10 cellular contexts compared by ENCODE assay signal in genomic region chr4:140413130-140413969, GRCh38. TPM values are rescaled to one million over a fixed set of nuclear protein-coding genes. Genes with fewer than 3 reads are reported as not detected.
DNase-seq lines count a peak whose midpoint lies in the region; ATAC-seq, FAIRE-seq and TF ChIP-seq lines count a peak whose summit lies in the region.
"Not testable (repeated sequence)": the region's sequence is repeated elsewhere in the genome, so short reads cannot be mapped to it uniquely, and the experiment has no call there.
"Had no signal": no experiment of that assay in that cellular context is flagged by ENCODE, and none has a peak within 500 bp of the region (broad histone marks: within the 10 kb centered on the region; RNA-seq: fewer than 3 reads in every experiment).

No MANE protein-coding gene starts in this region.

- H3K27ac Mint-ChIP-seq in H9 = peak overlapping the region in 1 of 3 experiments; percentile 96; a peak in 3 of 7 replicates
- peak overlapping the region; percentile 84 for H3K27ac Mint-ChIP-seq in WTC11

- not testable (repeated sequence) for H3K9ac ChIP-seq in H9 (ENCODE audit: extremely low read depth, insufficient read length, low read length); H1 (replicated peaks in 1 of 4; ENCODE audit: extremely low read depth in 1 of 4, low read depth in 3 of 4, low read length in 3 of 4)

- H4K5ac ChIP-seq in H9 (ENCODE audit: insufficient read length, low read depth, low read length); H1 (ENCODE audit: insufficient read length, low read depth, low read length): not testable (repeated sequence)

- WGBS in H9 (ENCODE audit: extremely low coverage, insufficient read length, low lambda C conversion rate) = no CpG with 5 or more reads among the region's 32 CpGs
- 84% methylated on average over 19 of the region's 32 CpGs; no CpG with 5 or more reads in 1 of the 2 experiments for WGBS in H1 (ENCODE audit: extremely low coverage in 1 of 2, insufficient coverage in 1 of 2, insufficient read length in 1 of 2, insufficient replicate concordance in 2 of 2, low coverage in 1 of 2, low lambda C conversion rate in 2 of 2, missing lambda C conversion rate in 1 of 2), 2 experiments

- H3K4me2 ChIP-seq in H9 (ENCODE audit: insufficient read depth, insufficient read length, low read length); H1 (ENCODE audit: insufficient read depth in 1 of 2, low read depth in 2 of 2, low read length in 2 of 2): not testable (repeated sequence)

- not testable (repeated sequence) for TF ChIP-seq RAD21 in H1 (IDR thresholded peaks at IDR 0.05 in 1 of 2, conservative IDR thresholded peaks at IDR 0.05 in 1 of 2; ENCODE audit: low read depth in 2 of 2, low read length in 2 of 2)

- H2BK5ac ChIP-seq in H9 (ENCODE audit: insufficient read length, low read length); H1 (ENCODE audit: low read depth, low read length): not testable (repeated sequence)

- not testable (repeated sequence) for H2BK12ac ChIP-seq in H9 (ENCODE audit: insufficient read length, low read depth, low read length); H1 (ENCODE audit: low read depth, low read length)

- not testable (repeated sequence) for H3K79me1 ChIP-seq in H9 (ENCODE audit: insufficient read depth, low read depth, low read length, poor library complexity, severe bottlenecking); H1 (ENCODE audit: low read depth, low read length)

- H3K4ac ChIP-seq in H9 (ENCODE audit: low read depth, low read length); H1 (replicated peaks; ENCODE audit: insufficient read length, low read depth, low read length): not testable (repeated sequence)

- ATAC-seq in Panc1; WTC11; Right ventricle myocardium superior (ENCODE audit: poor library complexity): not testable (repeated sequence)

- not testable (repeated sequence) for H3K79me2 ChIP-seq in H9 (ENCODE audit: insufficient read depth, low read length); H1 (ENCODE audit: control insufficient read depth in 1 of 2, insufficient read depth in 2 of 2, low read length in 2 of 2)

- H3K27me3 Mint-ChIP-seq in H9 (ENCODE audit: low read depth); WTC11 (ENCODE audit: low read depth): not testable (repeated sequence)

- not testable (repeated sequence) for H3K18ac ChIP-seq in H9 (ENCODE audit: insufficient read length, low read depth, low read length); H1 (ENCODE audit: extremely low read depth, low read length)

- H2BK20ac ChIP-seq in H9 (ENCODE audit: low read depth, low read length, poor library complexity, severe bottlenecking); H1 (ENCODE audit: low read length): not testable (repeated sequence)

- not testable (repeated sequence) for H4K8ac ChIP-seq in H9 (replicated peaks; ENCODE audit: insufficient read length, low read depth, low read length); H1 (ENCODE audit: extremely low read depth, insufficient read depth, low read length)

- H3K4me1 Mint-ChIP-seq in H9 (peaks cover 11 to 14% of the 10 kb centered on the region in 2 experiments), WTC11 (peaks cover 19% of the 10 kb centered on the region)

- POLR2A ChIA-PET in Panc1 (lab: Charles Lee) = interaction anchor here (0.6 kb wide), 1 partner anchor 40 kb away, joined by 3 read pairs; the partner anchor contains the start of gene SCOC
- POLR2A ChIA-PET in WTC11 (lab: Charles Lee) = not testable (repeated sequence)
- POLR2A ChIA-PET in H1 (lab: Charles Lee; ENCODE audit: partially characterized antibody) = interaction anchor here (1.2 kb wide), 1 partner anchor 13 kb away, joined by 4 read pairs; the partner anchor contains the start of gene CLGN

- not testable (repeated sequence) for H3K23ac ChIP-seq in H9 (ENCODE audit: insufficient read length, low read depth, low read length); H1 (ENCODE audit: insufficient read length)

- in situ Hi-C loops in Panc1 (cut with HindIII; ENCODE audit: low pct_unique_long_range_greater_than_20kb, low sequenced_read_pairs) = not testable (repeated sequence)

- H2BK120ac ChIP-seq in H9 (ENCODE audit: low read depth, low read length, poor library complexity, severe bottlenecking); H1 (replicated peaks; ENCODE audit: low read depth, low read length): not testable (repeated sequence)

- not testable (repeated sequence) for H3K27me3 ChIP-seq in H9 (ENCODE audit: insufficient read depth, low read length); Panc1 (ENCODE audit: control insufficient read depth, insufficient read depth, low read length); H1 (replicated peaks in 1 of 4; ENCODE audit: control insufficient read depth in 3 of 4, extremely low read depth in 1 of 4, insufficient read depth in 3 of 4, low read length in 3 of 4)

- H3K4me3 ChIP-seq in Panc1 (ENCODE audit: low read depth in 2 of 2, low read length in 2 of 2) = peak overlapping the region; percentile 23 to 24; a peak in 3 of 4 replicates
- H3K4me3 ChIP-seq in H1 (ENCODE audit: extremely low read depth in 1 of 4, insufficient read depth in 2 of 4, low read depth in 3 of 4, low read length in 4 of 4) = not testable (repeated sequence)

- CTCF ChIA-PET in Panc1 (lab: Charles Lee) = not testable (repeated sequence)
- CTCF ChIA-PET in WTC11 (lab: Charles Lee) (interaction anchor here (0.9 to 2.0 kb wide), 2 partner anchors 14 to 53 kb away, joined by 4 read pairs; no protein-coding TSS in a partner anchor), H1 (lab: Charles Lee; ENCODE audit: partially characterized antibody) (interaction anchor here (0.5 to 1.2 kb wide), 3 partner anchors 15 to 362 kb away, joined by 4 read pairs; partner anchors contain the start of gene SCOC)

- H3K14ac ChIP-seq in H9 (ENCODE audit: insufficient read depth, low read length); H1 (ENCODE audit: insufficient read length): not testable (repeated sequence)

- not testable (repeated sequence) for H3K56ac ChIP-seq in H9 (ENCODE audit: insufficient read length, low read depth, low read length); H1 (replicated peaks; ENCODE audit: insufficient read length, low read depth, low read length)

- H3K9me3 Mint-ChIP-seq in H9, WTC11: not testable (repeated sequence)

- not testable (repeated sequence) for TF ChIP-seq POLR2A in H1 (IDR thresholded peaks at IDR 0.05; ENCODE audit: control extremely low read depth in 1 of 2, low read depth in 2 of 2, low read length in 2 of 2)

- H3K23me2 ChIP-seq in H9 (ENCODE audit: insufficient read length, low read depth, low read length, poor library complexity, severe bottlenecking); H1 (ENCODE audit: low read depth, low read length): not testable (repeated sequence)

- BruUV-seq in Panc1 (replicated peaks; lab: Mats Ljungman, UMichigan) = not testable (repeated sequence)

- H3K27ac ChIP-seq in H9 (ENCODE audit: insufficient read length, low read depth, low read length); Panc1 (ENCODE audit: low read length); H1 (ENCODE audit: low read depth, low read length): not testable (repeated sequence)

- H3K9me3 ChIP-seq in H9 (ENCODE audit: control insufficient read depth, low read depth, low read length); Panc1 (ENCODE audit: control insufficient read depth, insufficient read depth, low read depth, low read length); H1 (ENCODE audit: insufficient read depth in 2 of 2, low read depth in 1 of 2, low read length in 1 of 2): not testable (repeated sequence)

- H3K36me3 ChIP-seq in Panc1 (ENCODE audit: control insufficient read depth, insufficient read depth, low read length); H1 (ENCODE audit: control insufficient read depth in 2 of 4, insufficient read depth in 4 of 4, low read length in 3 of 4): not testable (repeated sequence)

- TF ChIP-seq CTCF in H9 (conservative IDR thresholded peaks at IDR 0.05); Panc1 (IDR thresholded peaks at IDR 0.05); WTC11 (IDR thresholded peaks at IDR 0.05); H1 (IDR thresholded peaks at IDR 0.05; ENCODE audit: control extremely low read depth in 1 of 3, insufficient read depth in 1 of 3, low read depth in 1 of 3, low read length in 3 of 3): not testable (repeated sequence)

- H2BK15ac ChIP-seq in H9 (ENCODE audit: low read depth, low read length); H1 (ENCODE audit: low read length): not testable (repeated sequence)

- DNase-seq in DMS114 treated with DMSO at 0.1 percent for 48 hours (lab: John Stamatoyannopoulos, UW; ENCODE audit: unreplicated experiment) = peak; percentile 21
- DNase-seq in ELF-1 (ENCODE audit: low read depth, low spot score) = peak; percentile 37
- peak; percentile 36 for DNase-seq in H9
- not testable (repeated sequence) for DNase-seq in Panc1 (ENCODE audit: low read depth, low spot score); H1 (ENCODE audit: low read depth in 1 of 2, low spot score in 2 of 2)
- peak; percentile 46 for DNase-seq in WTC11 (ENCODE audit: low spot score)
- peak; percentile 9 for DNase-seq in Right ventricle myocardium superior

- not testable (repeated sequence) for H2AFZ ChIP-seq in H9 (ENCODE audit: low read length); H1 (ENCODE audit: low read length)

- intact Hi-C loops in Panc1 (cut with micrococcal nuclease; ENCODE audit: unreplicated experiment); Right ventricle myocardium superior (cut with DNase I): not testable (repeated sequence)

- H4K91ac ChIP-seq in H9 (ENCODE audit: insufficient read length, low read depth, low read length); H1 (replicated peaks; ENCODE audit: insufficient read length, low read length): not testable (repeated sequence)

- not testable (repeated sequence) for H4K20me1 ChIP-seq in H9 (ENCODE audit: control insufficient read depth, insufficient read depth, insufficient read length); H1 (replicated peaks in 1 of 2; ENCODE audit: control insufficient read depth in 1 of 2, insufficient read depth in 2 of 2, low read length in 2 of 2)

- TF ChIP-seq EP300 in H1 (IDR thresholded peaks at IDR 0.05; ENCODE audit: borderline replicate concordance in 1 of 2, low read depth in 2 of 2, low read length in 2 of 2) = not testable (repeated sequence)

- H3K36me3 Mint-ChIP-seq in H9 (ENCODE audit: insufficient read depth in 1 of 3, low read depth in 3 of 3); WTC11: not testable (repeated sequence)

- not testable (repeated sequence) for FAIRE-seq in H1 (lab: Jason Lieb, UNC)

- H3K4me3 Mint-ChIP-seq in H9 = peak overlapping the region in 1 of 2 experiments; percentile 55; a peak in 1 of 5 replicates
- H3K4me3 Mint-ChIP-seq in WTC11 = peak overlapping the region; percentile 24; the same call in 1 of the 2 replicates

- H3T11ph ChIP-seq in H9 (ENCODE audit: low read length) = not testable (repeated sequence)

- not testable (repeated sequence) for H2AK5ac ChIP-seq in H9 (ENCODE audit: insufficient read length, low read length); H1 (ENCODE audit: low read depth, low read length)

- not testable (repeated sequence) for H3K4me1 ChIP-seq in H9 (ENCODE audit: insufficient read depth, low read length); Panc1 (ENCODE audit: control insufficient read depth, insufficient read depth, low read length); H1 (replicated peaks in 1 of 4; ENCODE audit: control insufficient read depth in 3 of 4, insufficient read depth in 4 of 4, low read length in 3 of 4)

RNA-seq across cellular contexts. Expression of gene CLGN, which starts 14.1 kb away (rescaled TPM):
- 2.9 and 3.2 TPM in 2 replicates for total RNA-seq in H9 (2021)
- 5.4 TPM for total RNA-seq in Panc1 (2021; ENCODE audit: unreplicated experiment)
- polyA plus RNA-seq in Panc1 (2012; ENCODE audit: insufficient read length) = 2.1 TPM
- 2.3 to 3.4 TPM (median 3.0 TPM) in 3 replicates for total RNA-seq in WTC11 (2021)
- 3.1 and 3.2 TPM in 2 replicates for total RNA-seq in H1 (2021; fragmentation: NEBNext Ultra II Directional; extraction: Animal tissue kit (Norgen Biotek cat#: 25700))
- 0.63 and 1.7 TPM in 2 replicates for polyA plus RNA-seq in H1 (2011; rRNA removed)
- polyA plus RNA-seq in H1 (2011; cell fraction: cytosol; rRNA removed) = 2.5 TPM
- 0.46 TPM for polyA plus RNA-seq in H1 (2011; cell fraction: nucleus; rRNA removed)
- 2.6 to 4.8 TPM (median 2.8 TPM) in 4 replicates for polyA plus RNA-seq in H1 (2012, experiment 1 of 2)
- 0.41 TPM for polyA plus RNA-seq in H1 (2012, experiment 2 of 2)
- polyA plus RNA-seq in H1 (2013, experiment 1 of 2) = 8.0 TPM
- polyA plus RNA-seq in H1 (2013, experiment 2 of 2) = 8.3 TPM
- polyA minus RNA-seq in H1 (2011; rRNA and poly(A)+ RNA removed) = 0.69 and 1.4 TPM in 2 replicates
- polyA minus RNA-seq in H1 (2011; cell fraction: cytosol; rRNA and poly(A)+ RNA removed) = 0.66 TPM
- polyA minus RNA-seq in H1 (2011; cell fraction: nucleus; rRNA and poly(A)+ RNA removed) = 1.1 TPM
- 77.8 TPM for total RNA-seq in Right ventricle myocardium superior
- total RNA-seq: CD4-positive, alpha-beta memory T cell; CD4-positive, CD25-positive, alpha-beta regulatory T cell; CD8-positive, alpha-beta memory T cell had no signal
- polyA plus RNA-seq: CD4-positive, alpha-beta memory T cell; CD4-positive, CD25-positive, alpha-beta regulatory T cell; CD8-positive, alpha-beta memory T cell had no signal

RNA-seq across cellular contexts. Expression of gene SCOC, which starts 39.9 kb away (rescaled TPM):
- total RNA-seq in H9 (2021) = 29.4 and 30.4 TPM in 2 replicates
- 30.2 TPM for total RNA-seq in Panc1 (2021; ENCODE audit: unreplicated experiment)
- polyA plus RNA-seq in Panc1 (2012; ENCODE audit: insufficient read length) = 16.9 TPM
- total RNA-seq in WTC11 (2021) = 33.0 to 37.3 TPM (median 33.6 TPM) in 3 replicates
- 33.1 and 33.4 TPM in 2 replicates for total RNA-seq in H1 (2021; fragmentation: NEBNext Ultra II Directional; extraction: Animal tissue kit (Norgen Biotek cat#: 25700))
- polyA plus RNA-seq in H1 (2011; rRNA removed) = 4.5 and 12.1 TPM in 2 replicates
- polyA plus RNA-seq in H1 (2011; cell fraction: cytosol; rRNA removed) = 19.2 TPM
- polyA plus RNA-seq in H1 (2011; cell fraction: nucleus; rRNA removed) = 2.0 TPM
- 10.1 to 24.6 TPM (median 11.7 TPM) in 4 replicates for polyA plus RNA-seq in H1 (2012, experiment 1 of 2)
- 6.1 TPM for polyA plus RNA-seq in H1 (2012, experiment 2 of 2)
- 19.1 TPM for polyA plus RNA-seq in H1 (2013, experiment 1 of 2)
- 21.2 TPM for polyA plus RNA-seq in H1 (2013, experiment 2 of 2)
- 4.2 and 5.2 TPM in 2 replicates for polyA minus RNA-seq in H1 (2011; rRNA and poly(A)+ RNA removed)
- 11.4 TPM for polyA minus RNA-seq in H1 (2011; cell fraction: cytosol; rRNA and poly(A)+ RNA removed)
- polyA minus RNA-seq in H1 (2011; cell fraction: nucleus; rRNA and poly(A)+ RNA removed) = 12.6 TPM
- 67.9 TPM for total RNA-seq in Right ventricle myocardium superior

Comparison
In these comparisons a context has a peak if more than half of its experiments do, and no peak if none do; other contexts are left out.
1. RNA of gene CLGN, which starts 14.1 kb away (total RNA-seq): 77.8 TPM in Right ventricle myocardium superior (single experiment); 5.4 TPM in Panc1 (single experiment), 3.1 to 3.2 TPM in H1, 2.9 to 3.2 TPM in H9 and 2.3 to 3.4 TPM in WTC11; every median in the first group is over 10 times any median in the second.